In genomic region chr1:113811888-113812660, GRCh38 we compare ENCODE assay signal across 8 cellular contexts. TPM values are rescaled to one million over a fixed set of nuclear protein-coding genes. Genes with fewer than 3 reads are reported as not detected.
DNase-seq lines count a peak whose midpoint lies in the region; TF ChIP-seq lines count a peak whose summit lies in the region.

Gene RSBN1, minus strand, starts transcription at chr1:113812476. Its CDS starts 64 bp downstream, at chr1:113812412.

- TF ChIP-seq POLR2A in stomach (IDR thresholded peaks at IDR 0.05) = peak in 2 of 4 donors; percentile 89 to 93

- H3K9me3 ChIP-seq in HAP-1 (no peaks in the 10 kb centered on the region), MM.1S (replicated peaks; ENCODE audit: insufficient read depth, low read length) (no peaks in the 10 kb centered on the region), neural cell (ENCODE audit: low read length) (no peaks in the 10 kb centered on the region), stomach (no peaks in the 10 kb centered on the region)

- H3K4me1 ChIP-seq in HAP-1 (peaks cover 16% of the 10 kb centered on the region), MM.1S (ENCODE audit: low read length) (no peaks in the 10 kb centered on the region), stomach (peaks cover 16 to 47% (median 32%) of the 10 kb centered on the region in 4 donors)

- peak; percentile 16 for TF ChIP-seq RAD21 in neural cell (conservative IDR thresholded peaks at IDR 0.05)

- H3K4me2 ChIP-seq in MM.1S (ENCODE audit: low read depth, low read length) (peak within 1 kb of the TSS; percentile 69), neural cell (ENCODE audit: low read length) (peak within 1 kb of the TSS; percentile 94)

- H4K20me1 ChIP-seq in MM.1S (ENCODE audit: insufficient read depth, low read length) = no peaks in the 10 kb centered on the region
- H4K20me1 ChIP-seq in neural cell (ENCODE audit: insufficient read depth) = no peaks in the 10 kb centered on the region

- 0 to 1% (median 0%) methylated on average over 56 to 81 of the region's 82 CpGs for WGBS in stomach, 5 donors

- H3K4me3 ChIP-seq in HAP-1 (peak within 1 kb of the TSS; percentile 83), MM.1S (ENCODE audit: low read length) (peak within 1 kb of the TSS; percentile 85), neural cell (ENCODE audit: low read length) (peak within 1 kb of the TSS; percentile 95), stomach (peak within 1 kb of the TSS; percentile 88 to 97 (median 92))

- H2AFZ ChIP-seq in MM.1S (ENCODE audit: low read length) (peak within 1 kb of the TSS; percentile 87), neural cell (ENCODE audit: low read depth, low read length) (peak within 1 kb of the TSS; percentile 86)

- in situ Hi-C loops in G401 (cut with HindIII; ENCODE audit: low sequenced_read_pairs) = no loop called here
- in situ Hi-C loops in HAP-1 (cut with MboI; ENCODE audit: low sequenced_read_pairs) = no loop called here

- DNase-seq in G401 (ENCODE audit: low spot score) (peak; percentile 99), HAP-1 (ENCODE audit: low spot score in 2 of 2) (peak; percentile 98 to 99), MM.1S (peak; percentile 96), SIG-M5 (lab: John Stamatoyannopoulos, UW) (peak; percentile 90), activated gamma-delta T cell (lab: John Stamatoyannopoulos, UW) (peak; percentile 96), fibroblast of the conjunctiva (ENCODE audit: low read depth) (peak; percentile 98), stomach (peak; percentile 99)

- TF ChIP-seq EP300 in neural cell (conservative IDR thresholded peaks at IDR 0.05; ENCODE audit: poor library complexity, severe bottlenecking) (peak; percentile 72), stomach (IDR thresholded peaks at IDR 0.05) (no peak)

- H3K9me2 ChIP-seq in MM.1S (replicated peaks; ENCODE audit: insufficient read depth, low read length) (no peaks in the 10 kb centered on the region), neural cell (ENCODE audit: insufficient read depth, low read length) (no peaks in the 10 kb centered on the region)

- H3K27ac ChIP-seq in MM.1S (ENCODE audit: low read length) = peak within 1 kb of the TSS; percentile 61; the same call in 1 of the 2 replicates
- peak within 1 kb of the TSS; percentile 93 for H3K27ac ChIP-seq in neural cell (ENCODE audit: low read length)
- peak within 1 kb of the TSS; percentile 97 to 99 (median 97) for H3K27ac ChIP-seq in stomach

- H3K9ac ChIP-seq in MM.1S (ENCODE audit: low read length) = peak within 1 kb of the TSS; percentile 64
- H3K9ac ChIP-seq in neural cell (ENCODE audit: low read length) = peak within 1 kb of the TSS; percentile 96

- intact Hi-C loops in stomach (cut with DNase I; ENCODE audit: low total_unique reads) = no loop called here

- peaks cover 45% of the 10 kb centered on the region for H3K79me2 ChIP-seq in MM.1S (ENCODE audit: low read length)
- peaks cover 43% of the 10 kb centered on the region for H3K79me2 ChIP-seq in neural cell (replicated peaks; ENCODE audit: insufficient read depth, low read length)

- H3K36me3 ChIP-seq in HAP-1 (replicated peaks) = no peaks in the 10 kb centered on the region
- no peaks in the 10 kb centered on the region for H3K36me3 ChIP-seq in MM.1S (replicated peaks; ENCODE audit: insufficient read depth, low read length)
- H3K36me3 ChIP-seq in neural cell (ENCODE audit: insufficient read depth, low read length) = no peaks in the 10 kb centered on the region
- no peaks in the 10 kb centered on the region for H3K36me3 ChIP-seq in stomach

- H3K27me3 ChIP-seq in HAP-1 (ENCODE audit: low read depth) (no peaks in the 10 kb centered on the region), MM.1S (replicated peaks; ENCODE audit: insufficient read depth, low read length) (no peaks in the 10 kb centered on the region), neural cell (ENCODE audit: insufficient read depth, low read depth, low read length) (no peaks in the 10 kb centered on the region), stomach (no peaks in the 10 kb centered on the region)

- H3F3A ChIP-seq in MM.1S (ENCODE audit: insufficient read depth, low read length) (no peaks in the 10 kb centered on the region), neural cell (ENCODE audit: insufficient read depth, low read length, poor library complexity, severe bottlenecking) (no peaks in the 10 kb centered on the region)

- TF ChIP-seq CTCF in MM.1S (IDR thresholded peaks at IDR 0.05; ENCODE audit: low read length) (no peak), neural cell (IDR thresholded peaks at IDR 0.05; ENCODE audit: poor library complexity, severe bottlenecking) (peak; percentile 48), stomach (IDR thresholded peaks at IDR 0.05) (peak in 3 of 7 experiments; percentile 6 to 38 (median 6))

TF ChIP-seq in neural cell, 6 proteins besides CTCF, POLR2A, EP300 and RAD21:
- TF ChIP-seq EZH2 (IDR thresholded peaks at IDR 0.05; ENCODE audit: borderline replicate concordance, insufficient read depth, low read length, poor library complexity, severe bottlenecking) (no peak), TAF1 (IDR thresholded peaks at IDR 0.05; ENCODE audit: low read depth) (peak; percentile 93), REST (IDR thresholded peaks at IDR 0.05; ENCODE audit: borderline replicate concordance) (peak; percentile 96), MXI1 (conservative IDR thresholded peaks at IDR 0.05; ENCODE audit: poor library complexity, severe bottlenecking) (peak; percentile 90), POLR2AphosphoS5 (IDR thresholded peaks at IDR 0.05) (peak; percentile 91), SMC3 (conservative IDR thresholded peaks at IDR 0.05; ENCODE audit: poor library complexity) (no peak)

RNA-seq across cellular contexts. Expression of gene RSBN1, which starts in this region (rescaled TPM):
- 7.4 and 13.6 TPM in 2 replicates for total RNA-seq in G401 (2014; rRNA removed; shearing (Covaris generic))
- polyA plus RNA-seq in neural cell (33.2 and 33.7 TPM in 2 replicates), stomach (1 to 10 TPM; 2.8 to 4.1 (median 3.5) TPM)
- 99.8 and 108 TPM in 2 replicates for polyA minus RNA-seq in neural cell
- 10 to 100 TPM; 10.7 to 58.9 (median 27.5) TPM for total RNA-seq in stomach

Comparison
In these comparisons a context has a peak if more than half of its experiments do, and no peak if none do; other contexts are left out.
1. Peak in every context shown above with its lines: DNase-seq, H3K4me3 ChIP-seq and H3K27ac ChIP-seq.